ENCODE assay signal across 15 cellular contexts in genomic region chr17:49403514-49404289, GRCh38. TPM values are rescaled to one million over a fixed set of nuclear protein-coding genes. Genes with fewer than 3 reads are reported as not detected.
DNase-seq lines count a peak whose midpoint lies in the region; ATAC-seq, FAIRE-seq and TF ChIP-seq lines count a peak whose summit lies in the region.
"Had no signal": no experiment of that assay in that cellular context is flagged by ENCODE, and none has a peak within 500 bp of the region (broad histone marks: within the 10 kb centered on the region; RNA-seq: fewer than 3 reads in every experiment).

No MANE protein-coding gene starts in this region.

- intact Hi-C loops in activated CD8-positive, alpha-beta T cell treated with anti-CD3 and anti-CD28 coated beads for 36 hours (cut with micrococcal nuclease) = no loop called here
- intact Hi-C loops in HepG2 (cut with micrococcal nuclease; ENCODE audit: unreplicated experiment) = loop anchor here (10.0 kb wide), 1 partner anchor 91 kb away; the partner anchor contains the start of gene NGFR
- intact Hi-C loops in stomach (cut with DNase I; ENCODE audit: low total_unique reads) = no loop called here
- intact Hi-C loops in ascending aorta (cut with DNase I) = no loop called here

- H3K27ac ChIP-seq in HepG2 (ENCODE audit: extremely low read length, insufficient read depth, low read length) = no peak overlapping the region
- H3K27ac ChIP-seq in stomach = peak overlapping the region in 3 of 5 donors; percentile 44 to 67 (median 55)
- H3K27ac ChIP-seq in ascending aorta = no peak overlapping the region
- H3K27ac ChIP-seq: body of pancreas, foreskin keratinocyte, SK-N-MC had no signal

- DNase-seq in activated CD4-positive, CD25-positive, alpha-beta regulatory T cell treated with anti-CD3 and anti-CD28 coated beads, Interleukin-2, amount 50 U/mL, for 72 hours = peak; percentile 3
- DNase-seq in activated CD4-positive, CD25-positive, alpha-beta regulatory T cell (lab: John Stamatoyannopoulos, UW) = no peak
- no peak for DNase-seq in activated CD8-positive, alpha-beta T cell treated with anti-CD3 and anti-CD28 coated beads for 36 hours
- DNase-seq in HepG2 (ENCODE audit: low spot score) = no peak
- no peak for DNase-seq in stomach
- DNase-seq in AG08395 (ENCODE audit: low spot score) = no peak
- DNase-seq in ACHN = no peak
- DNase-seq in ascending aorta (ENCODE audit: low spot score in 2 of 2) = no peak
- DNase-seq: 8988T; body of pancreas; Calu3; effector memory CD4-positive, alpha-beta T cell; foreskin keratinocyte; retina had no signal

- H3K4me2 ChIP-seq in HepG2 (ENCODE audit: low read depth, low read length) = no peak overlapping the region

- H3K4me3 Mint-ChIP-seq in activated CD8-positive, alpha-beta T cell treated with anti-CD3 and anti-CD28 coated beads for 36 hours = no peak overlapping the region

- in situ Hi-C loops in HepG2 (cut with HindIII; ENCODE audit: extremely low pct_ligation_motif_present, low pct_unique_long_range_greater_than_20kb) = no loop called here
- in situ Hi-C loops in ACHN (cut with HindIII; ENCODE audit: low pct_ligation_motif_present, low pct_unique_long_range_greater_than_20kb, low sequenced_read_pairs) = no loop called here

- H3K36me3 Mint-ChIP-seq in activated CD8-positive, alpha-beta T cell treated with anti-CD3 and anti-CD28 coated beads for 36 hours (ENCODE audit: low read depth) = peaks cover 60% of the 10 kb centered on the region

- no peak for TF ChIP-seq POLR2A in HepG2 (IDR thresholded peaks at IDR 0.05; ENCODE audit: insufficient read depth in 1 of 2, low read depth in 2 of 2, low read length in 2 of 2)
- TF ChIP-seq POLR2A in stomach (IDR thresholded peaks at IDR 0.05) = no peak

- no peaks in the 10 kb centered on the region for H3K9me3 ChIP-seq in HepG2 (ENCODE audit: low read length)
- no peaks in the 10 kb centered on the region for H3K9me3 ChIP-seq in stomach
- H3K9me3 ChIP-seq in ascending aorta = no peaks in the 10 kb centered on the region
- H3K9me3 ChIP-seq: body of pancreas had no signal

- no TSS peak for BruUV-seq in HepG2 (replicated peaks; lab: Mats Ljungman, UMichigan)

- FAIRE-seq in HepG2 (lab: Jason Lieb, UNC) = no peak

- no peaks in the 10 kb centered on the region for H3K79me2 ChIP-seq in HepG2 (ENCODE audit: insufficient read depth, low read length)

- WGBS in HepG2 (ENCODE audit: low lambda C conversion rate) = 88% methylated on average over 10 of the region's 10 CpGs
- WGBS in stomach, 5 donors = 63 to 84% (median 68%) methylated on average over 10 of the region's 10 CpGs

- peaks cover 34 to 56% of the 10 kb centered on the region in 2 experiments for H3K36me3 ChIP-seq in HepG2 (replicated peaks in 1 of 2; ENCODE audit: control insufficient read depth in 1 of 2, insufficient read depth in 2 of 2, low read length in 2 of 2)
- H3K36me3 ChIP-seq in stomach = peaks cover 44 to 68% (median 62%) of the 10 kb centered on the region in 4 donors
- H3K36me3 ChIP-seq in ascending aorta = peaks cover 43 to 56% of the 10 kb centered on the region in 2 donors

- no peak for TF ChIP-seq RAD21 in HepG2 (CRISPR knock-in tag; IDR thresholded peaks at IDR 0.05)

- peaks cover 30% of the 10 kb centered on the region for H3K4me1 Mint-ChIP-seq in activated CD8-positive, alpha-beta T cell treated with anti-CD3 and anti-CD28 coated beads for 36 hours (ENCODE audit: low read depth)

- no peak for ATAC-seq in activated CD8-positive, alpha-beta T cell treated with anti-CD3 and anti-CD28 coated beads for 36 hours
- no peak for ATAC-seq in HepG2
- ATAC-seq: body of pancreas, foreskin keratinocyte had no signal

- POLR2A ChIA-PET in activated CD8-positive, alpha-beta T cell treated with anti-CD3 and anti-CD28 coated beads for 36 hours (lab: Charles Lee) = interaction anchor here (0.7 kb wide), 1 partner anchor 123 kb away, joined by 3 read pairs; no protein-coding TSS in a partner anchor
- POLR2A ChIA-PET in HepG2 (lab: Yijun Ruan, JAX) = no interaction called here

- 0 out of 2 replicates have a peak, but pooled peaks cover 5% of the 10 kb centered on the region for H4K20me1 ChIP-seq in HepG2 (ENCODE audit: insufficient read depth, low read length)

- H3K9me3 Mint-ChIP-seq in activated CD8-positive, alpha-beta T cell treated with anti-CD3 and anti-CD28 coated beads for 36 hours = no peaks in the 10 kb centered on the region

- H2AFZ ChIP-seq in HepG2 (ENCODE audit: low read length) = no peak overlapping the region

- TF ChIP-seq EP300 in HepG2 (IDR thresholded peaks at IDR 0.05; ENCODE audit: low read depth in 2 of 2, low read length in 2 of 2) (no peak), HepG2 (CRISPR knock-in tag; IDR thresholded peaks at IDR 0.05; ENCODE audit: borderline replicate concordance) (no peak), stomach (IDR thresholded peaks at IDR 0.05) (no peak)

- peak overlapping the region; percentile 68 for H3K27ac Mint-ChIP-seq in activated CD8-positive, alpha-beta T cell treated with anti-CD3 and anti-CD28 coated beads for 36 hours

- no peaks in the 10 kb centered on the region for H3K27me3 ChIP-seq in HepG2 (ENCODE audit: control insufficient read depth in 1 of 2, insufficient read depth in 2 of 2, low read length in 2 of 2)
- no peaks in the 10 kb centered on the region for H3K27me3 ChIP-seq in stomach
- H3K27me3 ChIP-seq in ascending aorta = no peaks in the 10 kb centered on the region
- H3K27me3 ChIP-seq: body of pancreas, foreskin keratinocyte had no signal

- TF ChIP-seq CTCF in activated CD8-positive, alpha-beta T cell treated with anti-CD3 and anti-CD28 coated beads for 36 hours (IDR thresholded peaks at IDR 0.05) = no peak
- TF ChIP-seq CTCF in HepG2 (CRISPR knock-in tag; IDR thresholded peaks at IDR 0.05) (no peak), stomach (IDR thresholded peaks at IDR 0.05) (no peak), ascending aorta (IDR thresholded peaks at IDR 0.05) (no peak)

- H3K4me1 ChIP-seq in HepG2 (ENCODE audit: insufficient read depth, low read length) = peaks cover 27% of the 10 kb centered on the region
- peaks cover 0 to 21% (median 10%) of the 10 kb centered on the region in 4 donors for H3K4me1 ChIP-seq in stomach
- H3K4me1 ChIP-seq in ascending aorta = no peaks in the 10 kb centered on the region
- H3K4me1 ChIP-seq: foreskin keratinocyte had no signal

- H3K4me3 ChIP-seq in HepG2 (replicated peaks in 1 of 3; ENCODE audit: insufficient read depth in 1 of 3, low read depth in 2 of 3, low read length in 3 of 3) (no peak overlapping the region), stomach (no peak overlapping the region), ascending aorta (no peak overlapping the region)
- H3K4me3 ChIP-seq: body of pancreas, SK-N-MC had no signal

- no peaks in the 10 kb centered on the region for H3K27me3 Mint-ChIP-seq in activated CD8-positive, alpha-beta T cell treated with anti-CD3 and anti-CD28 coated beads for 36 hours

- CTCF ChIA-PET in activated CD8-positive, alpha-beta T cell treated with anti-CD3 and anti-CD28 coated beads for 36 hours (lab: Charles Lee) = interaction anchor here (2.1 to 5.0 kb wide), 2 partner anchors 88 to 153 kb away, joined by 5 to 27 read pairs; no protein-coding TSS in a partner anchor
- CTCF ChIA-PET in HepG2 (lab: Yijun Ruan, JAX; ENCODE audit: low intra/inter-chr PET ratio, low total read pairs) = no interaction called here

- no peak overlapping the region for H3K9ac ChIP-seq in HepG2 (ENCODE audit: insufficient read depth, low read depth, low read length)

RNA-seq across cellular contexts. Expression of gene PHB1, which starts 11.0 kb away (rescaled TPM):
- 100 to 1,000 TPM; 363 to 381 TPM for total RNA-seq in activated CD8-positive, alpha-beta T cell treated with anti-CD3 and anti-CD28 coated beads for 36 hours
- total RNA-seq in HepG2 (2016; rRNA removed; fragmentation: Illumina TruSeq; extraction: Trizol) (515 and 623 TPM in 2 replicates), stomach (100 to 1,000 TPM in 2 of 5 donors, 10 to 100 TPM in 3; 44.3 to 152 (median 86.6) TPM), ascending aorta (79.6 TPM)
- 133 and 145 TPM in 2 replicates for total RNA-seq in HepG2 (2016; cell fraction: cytosol; rRNA removed; fragmentation: Illumina TruSeq; extraction: Trizol; ENCODE audit: low read depth)
- 510 and 641 TPM in 2 replicates for total RNA-seq in HepG2 (2016; cell fraction: insoluble cytoplasmic fraction; rRNA removed; fragmentation: Illumina TruSeq; extraction: Trizol)
- 238 and 242 TPM in 2 replicates for total RNA-seq in HepG2 (2016; cell fraction: membrane; rRNA removed; fragmentation: Illumina TruSeq; extraction: Trizol)
- 214 and 243 TPM in 2 replicates for total RNA-seq in HepG2 (2016; cell fraction: nucleus; rRNA removed; fragmentation: Illumina TruSeq; extraction: Trizol)
- polyA plus RNA-seq in HepG2 (2011; rRNA removed) (688 and 721 TPM in 2 replicates), stomach (100 to 1,000 TPM in 2 of 3 donors, 10 to 100 TPM in 1; 96.1 to 124 (median 112) TPM)
- 568 and 609 TPM in 2 replicates for polyA plus RNA-seq in HepG2 (2011; cell fraction: cytosol; rRNA removed)
- polyA plus RNA-seq in HepG2 (2011; cell fraction: nucleus; rRNA removed) = 175 and 197 TPM in 2 replicates
- polyA plus RNA-seq in HepG2 (2012) = 461 and 478 TPM in 2 replicates
- 175 and 189 TPM in 2 replicates for polyA plus RNA-seq in HepG2 (2016; cell fraction: cytosol; fragmentation: Illumina TruSeq; extraction: Trizol; ENCODE audit: low read depth)
- 675 and 689 TPM in 2 replicates for polyA plus RNA-seq in HepG2 (2016; cell fraction: insoluble cytoplasmic fraction; fragmentation: Illumina TruSeq; extraction: Trizol; ENCODE audit: low read depth)
- polyA plus RNA-seq in HepG2 (2016; cell fraction: membrane; fragmentation: Illumina TruSeq; extraction: Trizol; ENCODE audit: low read depth) = 218 and 222 TPM in 2 replicates
- polyA plus RNA-seq in HepG2 (2016; cell fraction: nucleus; fragmentation: Illumina TruSeq; extraction: Trizol; ENCODE audit: insufficient read depth, low read depth) = 412 and 415 TPM in 2 replicates
- 950 and 1,090 TPM in 2 replicates for polyA minus RNA-seq in HepG2 (2011; rRNA and poly(A)+ RNA removed; ENCODE audit: low replicate concordance)
- polyA minus RNA-seq in HepG2 (2011; cell fraction: cytosol; rRNA and poly(A)+ RNA removed) = 133 and 158 TPM in 2 replicates
- polyA minus RNA-seq in HepG2 (2011; cell fraction: nucleus; rRNA and poly(A)+ RNA removed) = 74.5 and 93.1 TPM in 2 replicates

RNA-seq across cellular contexts. Expression of gene ZNF652, which starts 41.7 kb away (rescaled TPM):
- total RNA-seq in activated CD8-positive, alpha-beta T cell treated with anti-CD3 and anti-CD28 coated beads for 36 hours = 1 to 10 TPM; 6.4 to 6.7 TPM
- total RNA-seq in HepG2 (2016; rRNA removed; fragmentation: Illumina TruSeq; extraction: Trizol) = 30.2 and 58.2 TPM in 2 replicates
- 12.2 and 13.8 TPM in 2 replicates for total RNA-seq in HepG2 (2016; cell fraction: cytosol; rRNA removed; fragmentation: Illumina TruSeq; extraction: Trizol; ENCODE audit: low read depth)
- total RNA-seq in HepG2 (2016; cell fraction: insoluble cytoplasmic fraction; rRNA removed; fragmentation: Illumina TruSeq; extraction: Trizol) = 28.9 and 51.4 TPM in 2 replicates
- total RNA-seq in HepG2 (2016; cell fraction: membrane; rRNA removed; fragmentation: Illumina TruSeq; extraction: Trizol) = 22.6 and 24.4 TPM in 2 replicates
- total RNA-seq in HepG2 (2016; cell fraction: nucleus; rRNA removed; fragmentation: Illumina TruSeq; extraction: Trizol) = 28.7 and 34.7 TPM in 2 replicates
- polyA plus RNA-seq in HepG2 (2011; rRNA removed) = 15.8 and 16.2 TPM in 2 replicates
- 8.1 and 11.9 TPM in 2 replicates for polyA plus RNA-seq in HepG2 (2011; cell fraction: cytosol; rRNA removed)
- polyA plus RNA-seq in HepG2 (2011; cell fraction: nucleus; rRNA removed) = 10.7 and 11.7 TPM in 2 replicates
- 9.9 and 13.6 TPM in 2 replicates for polyA plus RNA-seq in HepG2 (2012)
- 1.9 and 2.2 TPM in 2 replicates for polyA plus RNA-seq in HepG2 (2016; cell fraction: cytosol; fragmentation: Illumina TruSeq; extraction: Trizol; ENCODE audit: low read depth)
- polyA plus RNA-seq in HepG2 (2016; cell fraction: insoluble cytoplasmic fraction; fragmentation: Illumina TruSeq; extraction: Trizol; ENCODE audit: low read depth) = 36.1 and 37.0 TPM in 2 replicates
- 8.3 and 8.9 TPM in 2 replicates for polyA plus RNA-seq in HepG2 (2016; cell fraction: membrane; fragmentation: Illumina TruSeq; extraction: Trizol; ENCODE audit: low read depth)
- polyA plus RNA-seq in HepG2 (2016; cell fraction: nucleus; fragmentation: Illumina TruSeq; extraction: Trizol; ENCODE audit: insufficient read depth, low read depth) = 34.4 and 37.4 TPM in 2 replicates
- 46.7 and 47.2 TPM in 2 replicates for polyA minus RNA-seq in HepG2 (2011; rRNA and poly(A)+ RNA removed; ENCODE audit: low replicate concordance)
- 38.3 and 51.1 TPM in 2 replicates for polyA minus RNA-seq in HepG2 (2011; cell fraction: cytosol; rRNA and poly(A)+ RNA removed)
- polyA minus RNA-seq in HepG2 (2011; cell fraction: nucleus; rRNA and poly(A)+ RNA removed) = 32.1 and 40.2 TPM in 2 replicates
- total RNA-seq in stomach = 10 to 100 TPM; 31.3 to 89.3 (median 46.9) TPM
- polyA plus RNA-seq in stomach = 10 to 100 TPM; 16.4 to 21.5 (median 17.1) TPM
- total RNA-seq in ascending aorta = 13.5 TPM

Comparison
In these comparisons a context has a peak if more than half of its experiments do, and no peak if none do; other contexts are left out.
1. H3K27ac ChIP-seq: peak in stomach (3 of 5); none in HepG2 (single experiment) and ascending aorta (0 of 2).